Comparison of ENCODE assay signal across 8 cellular contexts in the genomic region with DNA sequence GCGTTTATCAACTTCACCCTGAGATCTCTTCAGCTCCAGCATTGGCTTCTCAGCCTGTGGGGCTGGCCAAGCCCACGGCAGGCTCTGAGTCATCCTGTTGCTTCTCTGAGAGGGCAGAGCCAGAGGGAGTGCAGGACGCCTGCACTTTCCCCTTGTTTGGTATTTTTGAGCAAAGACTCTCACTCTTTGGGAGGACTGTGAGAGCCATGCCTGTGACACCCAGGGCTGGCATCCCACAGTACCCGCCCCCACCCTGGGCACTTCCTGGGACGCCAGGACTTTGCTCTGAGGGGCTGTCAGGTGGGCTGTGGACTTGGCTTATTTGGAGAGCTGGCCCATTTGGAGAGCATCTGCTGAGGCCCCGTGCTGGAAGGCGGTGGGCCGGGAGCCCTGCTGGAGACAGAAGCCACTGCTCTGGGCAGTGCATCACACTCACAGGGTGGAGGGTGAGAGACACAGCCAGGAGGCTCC. TPM values are rescaled to one million over a fixed set of nuclear protein-coding genes. Genes with fewer than 3 reads are reported as not detected.
A peak's percentile ranks its signal among the peaks of the same experiment; 100 is the strongest.
DNase-seq lines count a peak whose midpoint lies in the region; ATAC-seq, FAIRE-seq and TF ChIP-seq lines count a peak whose summit lies in the region.

No MANE protein-coding gene starts in this region.

- H3K79me2 ChIP-seq in DND-41 (ENCODE audit: insufficient read depth, low read length) (peaks cover 17% of the 10 kb centered on the region), PC-9 (ENCODE audit: low read depth) (peaks cover 52% of the 10 kb centered on the region)

- H3K4me2 ChIP-seq in DND-41 (ENCODE audit: insufficient read depth, low read length) (no peak overlapping the region), PC-9 (peak overlapping the region; percentile 57)

- H3K36me3 ChIP-seq in DND-41 (ENCODE audit: insufficient read depth, low read length) (peaks cover 30% of the 10 kb centered on the region), PC-9 (ENCODE audit: low read depth) (peaks cover 42% of the 10 kb centered on the region), psoas muscle (ENCODE audit: insufficient read depth in 1 of 2, low read depth in 1 of 2) (no peaks in the 10 kb centered on the region)

- intact Hi-C loops in PC-9 (cut with micrococcal nuclease; ENCODE audit: unreplicated experiment) (no loop called here), psoas muscle (cut with DNase I) (no loop called here)

- H2AFZ ChIP-seq in DND-41 (ENCODE audit: low read depth, low read length) (no peak overlapping the region), PC-9 (no peak overlapping the region)

- H3K9me3 ChIP-seq in DND-41 (ENCODE audit: insufficient read depth, low read length, severe bottlenecking) (no peaks in the 10 kb centered on the region), PC-9 (ENCODE audit: insufficient read depth, low read depth) (no peaks in the 10 kb centered on the region), psoas muscle (no peaks in the 10 kb centered on the region)

- H3K9me2 ChIP-seq in PC-9 (ENCODE audit: insufficient read depth) = no peaks in the 10 kb centered on the region

- peaks cover 27% of the 10 kb centered on the region for H3F3A ChIP-seq in PC-9 (ENCODE audit: insufficient read depth, low read depth)

- BruUV-seq in PC-9 (replicated peaks; lab: Mats Ljungman, UMichigan) = no TSS peak

- TF ChIP-seq CTCF in DND-41 (IDR thresholded peaks at IDR 0.05; ENCODE audit: borderline replicate concordance, extremely low read depth, low read length, poor library complexity, severe bottlenecking) (no peak), PC-9 (conservative IDR thresholded peaks at IDR 0.05) (no peak), fibroblast of the aortic adventitia (IDR thresholded peaks at IDR 0.05; ENCODE audit: insufficient read depth, low read length) (peak; percentile 25), psoas muscle (IDR thresholded peaks at IDR 0.05) (no peak), D721Med (IDR thresholded peaks at IDR 0.05; ENCODE audit: insufficient read depth, missing control alignments) (no peak)

- H3K4me3 ChIP-seq in DND-41 (ENCODE audit: low read depth in 1 of 2, low read length in 2 of 2) (no peak overlapping the region), PC-9 (no peak overlapping the region), fibroblast of the aortic adventitia (ENCODE audit: low read depth, low read length) (no peak overlapping the region), psoas muscle (no peak overlapping the region)

- H3K27ac ChIP-seq in DND-41 (ENCODE audit: low read length) (no peak overlapping the region), PC-9 (peak overlapping the region; percentile 57), psoas muscle (no peak overlapping the region)

- POLR2A ChIA-PET in PC-9 (lab: Charles Lee; ENCODE audit: unreplicated experiment) = no interaction called here

- H4K20me1 ChIP-seq in DND-41 (ENCODE audit: insufficient read depth, low read length) (0 out of 2 replicates have a peak, but pooled peaks cover 7% of the 10 kb centered on the region), PC-9 (ENCODE audit: insufficient read depth) (no peaks in the 10 kb centered on the region)

- DNase-seq in DND-41 = no peak
- DNase-seq in PC-9 = peak; percentile 67 to 93
- peak; percentile 74 for DNase-seq in fibroblast of the aortic adventitia (ENCODE audit: low read depth)
- peak; percentile 50 to 67 for DNase-seq in psoas muscle
- DNase-seq in D721Med (ENCODE audit: insufficient read length, low spot score) = no peak
- DNase-seq in GF-D8 (lab: John Stamatoyannopoulos, UW) = no peak
- no peak for DNase-seq in left lobe of liver (ENCODE audit: low spot score)

- ATAC-seq in DND-41 (ENCODE audit: insufficient read depth, low read depth) (peak; percentile 31; the same call in 2 of the 3 replicates), psoas muscle (peak in 3 of 4 donors; percentile 29 to 50 (median 42)), HG03108 (IDR thresholded peaks at IDR 0.05; ENCODE audit: unreplicated experiment) (no peak), left lobe of liver (no peak)

- H3K4me1 ChIP-seq in DND-41 (ENCODE audit: insufficient read depth, low read length) = no peaks in the 10 kb centered on the region
- H3K4me1 ChIP-seq in PC-9 (replicated peaks; ENCODE audit: insufficient read depth) = peaks cover 49% of the 10 kb centered on the region
- H3K4me1 ChIP-seq in psoas muscle = peaks cover 18% of the 10 kb centered on the region

- 51 to 75% (median 55%) methylated on average over 8 of the region's 8 CpGs for WGBS in psoas muscle, 3 donors

- H3K27me3 ChIP-seq in DND-41 (ENCODE audit: insufficient read depth, low read length, poor library complexity) (no peaks in the 10 kb centered on the region), PC-9 (ENCODE audit: insufficient read depth, low read depth) (no peaks in the 10 kb centered on the region), psoas muscle (ENCODE audit: insufficient read depth in 3 of 3, low read length in 2 of 3) (no peaks in the 10 kb centered on the region)

- CTCF ChIA-PET in PC-9 (lab: Charles Lee) = interaction anchor here (0.6 to 2.0 kb wide), 3 partner anchors 27 to 139 kb away, joined by 3 to 11 read pairs (median 4); no protein-coding TSS in a partner anchor

- no peak for FAIRE-seq in D721Med (lab: Jason Lieb, UNC)

- no peak overlapping the region for H3K9ac ChIP-seq in DND-41 (ENCODE audit: low read depth, low read length)

RNA-seq across cellular contexts. Expression of a gene that starts 37.4 kb away (rescaled TPM):
- 33.4 and 43.0 TPM in 2 replicates for total RNA-seq in PC-9 (2021)
- 6.0 and 14.3 TPM in 2 replicates for total RNA-seq in fibroblast of the aortic adventitia (ENCODE audit: low replicate concordance)
- 1 to 10 TPM; 1.2 to 2.4 (median 1.7) TPM for total RNA-seq in psoas muscle
- polyA plus RNA-seq in psoas muscle = 1 to 10 TPM in 1 of 3 donors, under 1 TPM in 2; 0.48 to 1.1 (median 0.61) TPM
- 3.6 TPM for total RNA-seq in left lobe of liver

Comparison
In these comparisons a context has a peak if more than half of its experiments do, and no peak if none do; other contexts are left out.
1. ATAC-seq: peak in DND-41 (single experiment) and psoas muscle (3 of 4); none in HG03108 (single experiment) and left lobe of liver (single experiment).
2. DNase-seq: peak in PC-9 (2 of 2), fibroblast of the aortic adventitia (single experiment) and psoas muscle (2 of 2); none in DND-41 (single experiment), D721Med (single experiment), GF-D8 (single experiment) and left lobe of liver (single experiment).